32 cellular contexts compared by ENCODE assay signal in genomic region chr15:94856267-94856854, GRCh38.
"Had no signal": no experiment of that assay in that cellular context is flagged by ENCODE, and none has a peak within 500 bp of the region (broad histone marks: within the 10 kb centered on the region; RNA-seq: fewer than 3 reads in every experiment).

No MANE protein-coding gene starts in this region.

- H3K4me1 Mint-ChIP-seq: activated CD4-positive, alpha-beta T cell treated with anti-CD3 and anti-CD28 coated beads for 36 hours; activated CD4-positive, alpha-beta T cell treated with anti-CD3 and anti-CD28 coated beads, Interleukin-2, amount 10 ng/mL, durations not matched to agents 7 days and 5 days; activated naive CD4-positive, alpha-beta T cell treated with anti-CD3 and anti-CD28 coated beads, Interleukin-2, amount 50 U/mL, for 24 hours; activated naive CD8-positive, alpha-beta T cell treated with anti-CD3 and anti-CD28 coated beads, Interleukin-2, amount 10 ng/mL, durations not matched to agents 7 days and 5 days; central memory CD8-positive, alpha-beta T cell had no signal

- DNase-seq: activated CD4-positive, alpha-beta T cell treated with anti-CD3 and anti-CD28 coated beads for 36 hours; activated CD4-positive, alpha-beta T cell treated with anti-CD3 and anti-CD28 coated beads, Interleukin-2, amount 10 ng/mL, durations not matched to agents 7 days and 5 days; activated CD4-positive, alpha-beta T cell treated with anti-CD3 and anti-CD28 coated beads, Interleukin-2, amount 50 U/mL, for 48 hours; activated CD8-positive, alpha-beta T cell treated with anti-CD3 and anti-CD28 coated beads, Interleukin-2, amount 10 ng/mL, durations not matched to agents 7 days and 5 days; activated gamma-delta T cell; activated naive CD4-positive, alpha-beta T cell treated with Interleukin-2 at 50 U/mL for 16 hours; activated naive CD8-positive, alpha-beta T cell treated with anti-CD3 and anti-CD28 coated beads, Interleukin-2, amount 10 ng/mL, durations not matched to agents 7 days and 5 days; activated T-cell treated with anti-CD3 and anti-CD28 coated beads, Interleukin-2, amount 50 U/mL, for 24 hours; amygdala; MM.1S; MV-4-11; NCI-H1092; NCI-H1417; NCI-H146; NCI-H187; NCI-H2081; NCI-H226; NCI-H524 treated with DMSO at 0.1 percent for 48 hours; SIG-M5; SW 1271; T-helper 1 cell; T-helper 2 cell; T-helper 9 cell; WERI-Rb-1 had no signal

- H3K36me3 Mint-ChIP-seq: activated naive CD8-positive, alpha-beta T cell treated with anti-CD3 and anti-CD28 coated beads, Interleukin-2, amount 10 ng/mL, durations not matched to agents 7 days and 5 days had no signal

- ATAC-seq: activated CD4-positive, alpha-beta T cell treated with anti-CD3 and anti-CD28 coated beads for 36 hours; activated CD8-positive, alpha-beta T cell treated with anti-CD3 and anti-CD28 coated beads, Interleukin-2, amount 10 ng/mL, durations not matched to agents 7 days and 5 days; Panc1; SK-N-SH treated with all-trans-retinoic acid at 6 μM for 48 hours had no signal

- H3K9me3 Mint-ChIP-seq: activated naive CD8-positive, alpha-beta T cell treated with anti-CD3 and anti-CD28 coated beads, Interleukin-2, amount 10 ng/mL, durations not matched to agents 7 days and 5 days; activated T-cell treated with anti-CD3 and anti-CD28 coated beads, Interleukin-2, amount 50 U/mL, for 24 hours had no signal

- H3K4me1 ChIP-seq: ascending aorta had no signal

- H3K4me3 Mint-ChIP-seq: activated CD4-positive, alpha-beta T cell treated with anti-CD3 and anti-CD28 coated beads for 36 hours; activated CD4-positive, alpha-beta T cell treated with anti-CD3 and anti-CD28 coated beads, Interleukin-2, amount 10 ng/mL, durations not matched to agents 7 days and 5 days; activated CD8-positive, alpha-beta T cell treated with anti-CD3 and anti-CD28 coated beads, Interleukin-2, amount 10 ng/mL, durations not matched to agents 7 days and 5 days; activated naive CD4-positive, alpha-beta T cell treated with anti-CD3 and anti-CD28 coated beads, Interleukin-2, amount 50 U/mL, for 24 hours; activated naive CD8-positive, alpha-beta T cell treated with anti-CD3 and anti-CD28 coated beads, Interleukin-2, amount 10 ng/mL, durations not matched to agents 7 days and 5 days; activated T-cell treated with anti-CD3 and anti-CD28 coated beads, Interleukin-2, amount 50 U/mL, for 24 hours; central memory CD8-positive, alpha-beta T cell had no signal

- H3K9me3 ChIP-seq: ascending aorta had no signal

- H3K4me2 ChIP-seq: KMS-11 had no signal

- H3K36me3 ChIP-seq: ascending aorta, cardiac muscle cell, WERI-Rb-1 had no signal

- H3K27me3 Mint-ChIP-seq: activated CD4-positive, alpha-beta T cell treated with anti-CD3 and anti-CD28 coated beads, Interleukin-2, amount 10 ng/mL, durations not matched to agents 7 days and 5 days; activated naive CD8-positive, alpha-beta T cell treated with anti-CD3 and anti-CD28 coated beads, Interleukin-2, amount 10 ng/mL, durations not matched to agents 7 days and 5 days had no signal

- H3K9ac ChIP-seq: KMS-11 had no signal

- H3K27ac ChIP-seq: ascending aorta, cardiac muscle cell, KMS-11, WERI-Rb-1 had no signal

- H3K4me3 ChIP-seq: ascending aorta, cardiac muscle cell had no signal

- H3K27ac Mint-ChIP-seq: activated CD4-positive, alpha-beta T cell treated with anti-CD3 and anti-CD28 coated beads for 36 hours; activated CD4-positive, alpha-beta T cell treated with anti-CD3 and anti-CD28 coated beads, Interleukin-2, amount 10 ng/mL, durations not matched to agents 7 days and 5 days; activated CD8-positive, alpha-beta T cell treated with anti-CD3 and anti-CD28 coated beads, Interleukin-2, amount 10 ng/mL, durations not matched to agents 7 days and 5 days; activated naive CD4-positive, alpha-beta T cell treated with anti-CD3 and anti-CD28 coated beads, Interleukin-2, amount 50 U/mL, for 24 hours; activated naive CD8-positive, alpha-beta T cell treated with anti-CD3 and anti-CD28 coated beads, Interleukin-2, amount 10 ng/mL, durations not matched to agents 7 days and 5 days; activated T-cell treated with anti-CD3 and anti-CD28 coated beads, Interleukin-2, amount 50 U/mL, for 24 hours; activated T-helper 2 cell treated with anti-CD3 and anti-CD28 coated beads, Interferon-gamma antibody, Interleukin-2, Interleukin-4, amounts not matched to agents 10 μg/mL and 5 μg/mL and 100 μg/mL, durations not matched to agents 14 hours and 24 hours and 36 hours had no signal

- H3K27me3 ChIP-seq: ascending aorta, cardiac muscle cell had no signal
